ENCODE assay signal across 20 cellular contexts in genomic region chr20:24045621-24046020, GRCh38. TPM values are rescaled to one million over a fixed set of nuclear protein-coding genes. Genes with fewer than 3 reads are reported as not detected.
DNase-seq lines count a peak whose midpoint lies in the region; ATAC-seq and TF ChIP-seq lines count a peak whose summit lies in the region.
"Had no signal": no experiment of that assay in that cellular context is flagged by ENCODE, and none has a peak within 500 bp of the region (broad histone marks: within the 10 kb centered on the region; RNA-seq: fewer than 3 reads in every experiment).

No MANE protein-coding gene starts in this region.

- no peak for DNase-seq in activated T-cell treated with anti-CD3 and anti-CD28 coated beads, Interleukin-2, amount 50 U/mL, for 4 hours
- DNase-seq in activated T-cell treated with anti-CD3 and anti-CD28 coated beads for 4 hours = no peak
- DNase-seq in smooth muscle cell (lab: John Stamatoyannopoulos, UW; ENCODE audit: unreplicated experiment) = no peak
- DNase-seq in NCI-H526 (lab: John Stamatoyannopoulos, UW) = no peak
- DNase-seq in NCI-H2029 (lab: John Stamatoyannopoulos, UW) = no peak
- DNase-seq in NCI-H2081 treated with DMSO at 0.1 percent for 48 hours (lab: John Stamatoyannopoulos, UW) = no peak
- DNase-seq: ACHN; effector memory CD4-positive, alpha-beta T cell; hypothalamus; NCI-H1048; NCI-H2171; stimulated activated naive CD4-positive, alpha-beta T cell treated with Interleukin-2 at 50 U/mL for 16 hours had no signal

- H3K4me1 Mint-ChIP-seq in activated T-cell treated with anti-CD3 and anti-CD28 coated beads, Interleukin-2, amount 50 U/mL, for 4 hours (ENCODE audit: low read depth) = peaks cover 42% of the 10 kb centered on the region
- peaks cover 40% of the 10 kb centered on the region for H3K4me1 Mint-ChIP-seq in activated naive CD8-positive, alpha-beta T cell (ENCODE audit: low read depth)
- H3K4me1 Mint-ChIP-seq: IgD-negative memory B cell had no signal

- H3K9ac ChIP-seq in Loucy (ENCODE audit: low read depth, low read length, poor library complexity, severe bottlenecking) (peak overlapping the region; percentile 30), smooth muscle cell (ENCODE audit: low read depth) (no peak overlapping the region)

- no peaks in the 10 kb centered on the region for H3K9me3 ChIP-seq in Loucy (ENCODE audit: insufficient read depth, low read depth, low read length)
- no peaks in the 10 kb centered on the region for H3K9me3 ChIP-seq in smooth muscle cell (replicated peaks; ENCODE audit: low read depth)

- peak overlapping the region; percentile 83 for H2AFZ ChIP-seq in Loucy (ENCODE audit: low read length)
- peak overlapping the region; percentile 76 for H2AFZ ChIP-seq in smooth muscle cell (ENCODE audit: low read depth)

- H3K9me3 Mint-ChIP-seq in activated T-cell treated with anti-CD3 and anti-CD28 coated beads, Interleukin-2, amount 50 U/mL, for 4 hours = no peaks in the 10 kb centered on the region
- H3K9me3 Mint-ChIP-seq in activated naive CD8-positive, alpha-beta T cell (ENCODE audit: low read depth) = no peaks in the 10 kb centered on the region
- H3K9me3 Mint-ChIP-seq: IgD-negative memory B cell had no signal

- H3K27me3 ChIP-seq in Loucy (ENCODE audit: insufficient read depth, low read length, poor library complexity, severe bottlenecking) (no peaks in the 10 kb centered on the region), smooth muscle cell (ENCODE audit: low read depth) (no peaks in the 10 kb centered on the region)

- H3K27ac Mint-ChIP-seq in activated naive CD8-positive, alpha-beta T cell = peak overlapping the region; percentile 28
- H3K27ac Mint-ChIP-seq: IgD-negative memory B cell had no signal

- H3K79me2 ChIP-seq in Loucy (ENCODE audit: insufficient read depth, low read length) = no peaks in the 10 kb centered on the region
- H3K79me2 ChIP-seq in smooth muscle cell (ENCODE audit: low read depth) = no peaks in the 10 kb centered on the region

- H3K36me3 Mint-ChIP-seq in activated T-cell treated with anti-CD3 and anti-CD28 coated beads, Interleukin-2, amount 50 U/mL, for 4 hours (ENCODE audit: insufficient read depth) = no peaks in the 10 kb centered on the region
- peaks cover 3% of the 10 kb centered on the region for H3K36me3 Mint-ChIP-seq in activated naive CD8-positive, alpha-beta T cell

- no peaks in the 10 kb centered on the region for H3K36me3 ChIP-seq in Loucy (ENCODE audit: insufficient read depth, low read length)
- H3K36me3 ChIP-seq in smooth muscle cell (ENCODE audit: low read depth) = no peaks in the 10 kb centered on the region

- H3K27ac ChIP-seq in smooth muscle cell (ENCODE audit: low read depth) = no peak overlapping the region
- H3K27ac ChIP-seq: RWPE1 had no signal

- H3K4me3 Mint-ChIP-seq in activated T-cell treated with anti-CD3 and anti-CD28 coated beads, Interleukin-2, amount 50 U/mL, for 4 hours = no peak overlapping the region
- H3K4me3 Mint-ChIP-seq in activated naive CD8-positive, alpha-beta T cell = peak overlapping the region; percentile 47
- H3K4me3 Mint-ChIP-seq: IgD-negative memory B cell had no signal

- H3F3A ChIP-seq in Loucy (ENCODE audit: low read depth) (no peaks in the 10 kb centered on the region), smooth muscle cell (ENCODE audit: low read depth) (no peaks in the 10 kb centered on the region)

- H4K20me1 ChIP-seq in Loucy (ENCODE audit: insufficient read depth, low read length, poor library complexity, severe bottlenecking) (no peaks in the 10 kb centered on the region), smooth muscle cell (ENCODE audit: low read depth) (no peaks in the 10 kb centered on the region)

- H3K4me1 ChIP-seq in Loucy (ENCODE audit: insufficient read depth, low read length, poor library complexity, severe bottlenecking) (peaks cover 15% of the 10 kb centered on the region), smooth muscle cell (ENCODE audit: low read depth) (no peaks in the 10 kb centered on the region)

- TF ChIP-seq CTCF in Loucy (conservative IDR thresholded peaks at IDR 0.05; ENCODE audit: low read length) (no peak), smooth muscle cell (IDR thresholded peaks at IDR 0.05; ENCODE audit: borderline replicate concordance, insufficient read depth, poor library complexity, severe bottlenecking) (no peak)

- H3K4me2 ChIP-seq in Loucy (ENCODE audit: low read depth, low read length, poor library complexity, severe bottlenecking) (peak overlapping the region; percentile 65), smooth muscle cell (no peak overlapping the region)

- H3K4me3 ChIP-seq in Loucy (ENCODE audit: low read length, poor library complexity, severe bottlenecking) (peak overlapping the region; percentile 42), smooth muscle cell (no peak overlapping the region)

- WGBS in smooth muscle cell (ENCODE audit: low lambda C conversion rate) = 68% methylated on average over 6 of the region's 6 CpGs

- peak; percentile 87 to 90 for ATAC-seq in activated T-cell treated with anti-CD3 and anti-CD28 coated beads, Interleukin-2, amount 50 U/mL, for 4 hours

- no peaks in the 10 kb centered on the region for H3K9me2 ChIP-seq in Loucy (replicated peaks; ENCODE audit: low read depth, low read length)

- no peaks in the 10 kb centered on the region for H3K27me3 Mint-ChIP-seq in activated T-cell treated with anti-CD3 and anti-CD28 coated beads, Interleukin-2, amount 50 U/mL, for 4 hours (ENCODE audit: low read depth)
- no peaks in the 10 kb centered on the region for H3K27me3 Mint-ChIP-seq in activated naive CD8-positive, alpha-beta T cell
- H3K27me3 Mint-ChIP-seq: IgD-negative memory B cell had no signal

RNA-seq across cellular contexts. Expression of gene GGTLC1, which starts 57.0 kb away (rescaled TPM):
- total RNA-seq in activated T-cell treated with anti-CD3 and anti-CD28 coated beads, Interleukin-2, amount 50 U/mL, for 4 hours = not detected
- total RNA-seq in smooth muscle cell = not detected in 2 replicates
- polyA plus RNA-seq in smooth muscle cell = not detected in 2 replicates
- total RNA-seq: bronchial epithelial cell, omental fat pad, sciatic nerve, ureter had no signal
- polyA plus RNA-seq: IgD-negative memory B cell had no signal
